Comparison of ENCODE assay signal across 10 cellular contexts in the genomic region with DNA sequence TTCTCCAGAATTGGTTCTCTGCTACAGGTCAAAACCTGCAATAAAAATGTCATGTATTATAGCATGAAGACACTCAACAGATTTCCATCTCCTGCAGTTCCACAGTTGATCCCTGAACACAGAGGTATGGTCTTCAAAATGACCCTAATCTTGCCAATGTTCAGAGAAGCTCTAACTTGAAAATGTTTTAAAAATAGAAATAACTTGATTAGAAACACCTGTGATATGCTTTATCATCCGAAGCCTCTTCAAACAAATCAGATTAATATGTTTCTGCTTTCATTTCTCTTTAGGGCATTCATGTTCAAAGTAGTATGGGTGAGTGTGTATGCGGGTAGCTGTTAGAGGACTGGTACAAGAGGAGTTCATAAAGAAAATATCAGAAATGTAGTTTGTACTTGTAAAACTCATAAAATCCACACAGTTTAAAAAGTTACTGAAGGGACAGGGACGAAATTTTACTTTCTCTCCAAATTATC.
DNase-seq lines count a peak whose midpoint lies in the region; ATAC-seq, FAIRE-seq and TF ChIP-seq lines count a peak whose summit lies in the region.
"Had no signal": no experiment of that assay in that cellular context is flagged by ENCODE, and none has a peak within 500 bp of the region (broad histone marks: within the 10 kb centered on the region; RNA-seq: fewer than 3 reads in every experiment).

No MANE protein-coding gene starts in this region.

- no peak overlapping the region for H3K9ac ChIP-seq in K562 (ENCODE audit: insufficient read depth in 1 of 2, low read depth in 2 of 2, low read length in 2 of 2)
- no peak overlapping the region for H3K9ac ChIP-seq in rectal smooth muscle tissue (ENCODE audit: low read length)

- ATAC-seq in K562 (peak; percentile 30), HG02973 (IDR thresholded peaks at IDR 0.05; ENCODE audit: unreplicated experiment) (no peak)

- H3K9me3 ChIP-seq in K562 (replicated peaks; ENCODE audit: control insufficient read depth, insufficient read depth, low read depth, low read length), result no peaks in the 10 kb centered on the region

- H3K4me3 ChIP-seq in K562, result no peak overlapping the region
- H3K4me3 ChIP-seq in rectal smooth muscle tissue (ENCODE audit: low read length), result no peak overlapping the region

- H3K79me2 ChIP-seq in K562 (ENCODE audit: control insufficient read depth, insufficient read depth, low read length), result peaks cover 100% of the 10 kb centered on the region

- CTCF ChIA-PET in K562 (lab: Yijun Ruan, JAX; ENCODE audit: low intra/inter-chr PET ratio), result no interaction called here

- POLR2A ChIA-PET in K562 (lab: Yijun Ruan, JAX), result interaction anchor here (0.6 to 1.1 kb wide), 2 partner anchors 9 to 86 kb away, joined by 3 to 4 read pairs; no protein-coding TSS in a partner anchor

- no peaks in the 10 kb centered on the region for H3K27me3 ChIP-seq in K562 (ENCODE audit: control insufficient read depth in 2 of 2, insufficient read depth in 2 of 2, low read length in 2 of 2)
- H3K27me3 ChIP-seq in rectal smooth muscle tissue (ENCODE audit: control insufficient read depth, insufficient read depth, low read length), result no peaks in the 10 kb centered on the region

- TF ChIP-seq EP300 in K562 (IDR thresholded peaks at IDR 0.05; ENCODE audit: low read length), result no peak

- FAIRE-seq in K562 (lab: Jason Lieb, UNC), result no peak

- no peak for TF ChIP-seq CTCF in K562 (IDR thresholded peaks at IDR 0.05 in 2 of 3, conservative IDR thresholded peaks at IDR 0.05 in 1 of 3; ENCODE audit: insufficient read depth in 2 of 3, low read depth in 1 of 3, low read length in 3 of 3)

- intact Hi-C loops in K562 (cut with micrococcal nuclease), result no loop called here

- no peak for TF ChIP-seq RAD21 in K562 (CRISPR knock-in tag; conservative IDR thresholded peaks at IDR 0.05 in 1 of 2, IDR thresholded peaks at IDR 0.05 in 1 of 2)

- no peak overlapping the region for H2AFZ ChIP-seq in K562 (ENCODE audit: low read depth, low read length)

- in situ Hi-C loops in K562 (cut with MboI), result no loop called here

- DNase-seq in DMS79 treated with DMSO at 0.1 percent for 48 hours (lab: John Stamatoyannopoulos, UW), result peak; percentile 29
- DNase-seq in DMS79 (lab: John Stamatoyannopoulos, UW), result no peak
- peak; percentile 66 for DNase-seq in NAMALWA (ENCODE audit: low spot score)
- DNase-seq in K562 (ENCODE audit: extremely low read depth in 1 of 4, low spot score in 3 of 4), result no peak
- no peak for DNase-seq in activated CD4-positive, CD25-positive, alpha-beta regulatory T cell (lab: John Stamatoyannopoulos, UW)
- DNase-seq in epidermal melanocyte (ENCODE audit: insufficient read length, low spot score), result no peak
- DNase-seq: NCI-H1417 treated with DMSO at 0.1 percent for 48 hours, trophoblast cell had no signal

- TF ChIP-seq POLR2A in K562 (conservative IDR thresholded peaks at IDR 0.05), result no peak

- no TSS peak for BruUV-seq in K562 (replicated peaks; lab: Mats Ljungman, UMichigan)

- 40% methylated on average over 3 of the region's 3 CpGs for WGBS in K562 (ENCODE audit: insufficient coverage, low coverage, missing lambda C conversion rate)

- H3K27ac ChIP-seq in K562 (ENCODE audit: extremely low read depth, low read depth, low read length), result no peak overlapping the region
- peak overlapping the region; percentile 3 for H3K27ac ChIP-seq in rectal smooth muscle tissue (ENCODE audit: low read depth, low read length)

- peaks cover 3% of the 10 kb centered on the region; the same call in 1 of the 2 replicates for H4K20me1 ChIP-seq in K562 (replicated peaks; ENCODE audit: control insufficient read depth, insufficient read depth, low read length)

- peaks cover 42% of the 10 kb centered on the region for H3K36me3 ChIP-seq in K562 (ENCODE audit: control insufficient read depth, insufficient read depth, low read length)
- H3K36me3 ChIP-seq in rectal smooth muscle tissue (ENCODE audit: control insufficient read depth, insufficient read depth, low read length), result no peaks in the 10 kb centered on the region

- no peak overlapping the region for H3K4me2 ChIP-seq in K562 (ENCODE audit: insufficient read depth, low read length)

- H3K9me1 ChIP-seq in K562 (ENCODE audit: control insufficient read depth, insufficient read depth, low read length), result no peaks in the 10 kb centered on the region

- H3K4me1 ChIP-seq in K562 (replicated peaks in 1 of 2; ENCODE audit: control insufficient read depth in 2 of 2, insufficient read depth in 2 of 2, low read length in 2 of 2) (peaks cover 0 to 2% of the 10 kb centered on the region in 2 experiments; a peak in 2 of 5 replicates), rectal smooth muscle tissue (ENCODE audit: control insufficient read depth, insufficient read depth, low read length) (peaks cover 3% of the 10 kb centered on the region)

TF ChIP-seq in K562, 482 proteins besides CTCF, POLR2A, EP300 and RAD21:
- TF ChIP-seq, protein P1, sequence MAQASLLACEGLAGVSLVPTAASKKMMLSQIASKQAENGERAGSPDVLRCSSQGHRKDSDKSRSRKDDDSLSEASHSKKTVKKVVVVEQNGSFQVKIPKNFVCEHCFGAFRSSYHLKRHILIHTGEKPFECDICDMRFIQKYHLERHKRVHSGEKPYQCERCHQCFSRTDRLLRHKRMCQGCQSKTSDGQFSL (CRISPR knock-in tag; IDR thresholded peaks at IDR 0.05), result no peak
- TF ChIP-seq, protein P1 (tag; IDR thresholded peaks at IDR 0.05), result no peak
- no peak for TF ChIP-seq ZBTB1 (CRISPR knock-in tag; IDR thresholded peaks at IDR 0.05; ENCODE audit: borderline replicate concordance, low read depth)
- TF ChIP-seq ILK (tag; IDR thresholded peaks at IDR 0.05; ENCODE audit: borderline replicate concordance, low read depth), result no peak
- no peak for TF ChIP-seq XRCC4 (IDR thresholded peaks at IDR 0.05; ENCODE audit: extremely low read depth, insufficient read depth, insufficient read length)
- TF ChIP-seq, protein P2, sequence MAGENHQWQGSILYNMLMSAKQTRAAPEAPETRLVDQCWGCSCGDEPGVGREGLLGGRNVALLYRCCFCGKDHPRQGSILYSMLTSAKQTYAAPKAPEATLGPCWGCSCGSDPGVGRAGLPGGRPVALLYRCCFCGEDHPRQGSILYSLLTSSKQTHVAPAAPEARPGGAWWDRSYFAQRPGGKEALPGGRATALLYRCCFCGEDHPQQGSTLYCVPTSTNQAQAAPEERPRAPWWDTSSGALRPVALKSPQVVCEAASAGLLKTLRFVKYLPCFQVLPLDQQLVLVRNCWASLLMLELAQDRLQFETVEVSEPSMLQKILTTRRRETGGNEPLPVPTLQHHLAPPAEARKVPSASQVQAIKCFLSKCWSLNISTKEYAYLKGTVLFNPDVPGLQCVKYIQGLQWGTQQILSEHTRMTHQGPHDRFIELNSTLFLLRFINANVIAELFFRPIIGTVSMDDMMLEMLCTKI (IDR thresholded peaks at IDR 0.05; ENCODE audit: partially characterized antibody), result no peak
- TF ChIP-seq HDAC3 (IDR thresholded peaks at IDR 0.05; ENCODE audit: borderline replicate concordance, partially characterized antibody), result no peak
- TF ChIP-seq ZNF174 (CRISPR knock-in tag; IDR thresholded peaks at IDR 0.05), result no peak
- TF ChIP-seq NCOA1 (IDR thresholded peaks at IDR 0.05; ENCODE audit: low read depth), result no peak
- no peak for TF ChIP-seq ARID2 (IDR thresholded peaks at IDR 0.05)
- no peak for TF ChIP-seq RNF2 (IDR thresholded peaks at IDR 0.05)
- no peak for TF ChIP-seq PCBP1 (IDR thresholded peaks at IDR 0.05; ENCODE audit: low read depth, low read length, poor library complexity, severe bottlenecking)
- TF ChIP-seq, protein P3, sequence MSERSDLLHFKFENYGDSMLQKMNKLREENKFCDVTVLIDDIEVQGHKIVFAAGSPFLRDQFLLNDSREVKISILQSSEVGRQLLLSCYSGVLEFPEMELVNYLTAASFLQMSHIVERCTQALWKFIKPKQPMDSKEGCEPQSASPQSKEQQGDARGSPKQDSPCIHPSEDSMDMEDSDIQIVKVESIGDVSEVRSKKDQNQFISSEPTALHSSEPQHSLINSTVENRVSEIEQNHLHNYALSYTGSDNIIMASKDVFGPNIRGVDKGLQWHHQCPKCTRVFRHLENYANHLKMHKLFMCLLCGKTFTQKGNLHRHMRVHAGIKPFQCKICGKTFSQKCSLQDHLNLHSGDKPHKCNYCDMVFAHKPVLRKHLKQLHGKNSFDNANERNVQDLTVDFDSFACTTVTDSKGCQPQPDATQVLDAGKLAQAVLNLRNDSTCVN (CRISPR knock-in tag; IDR thresholded peaks at IDR 0.05), result no peak

Comparison
In these comparisons a context has a peak if more than half of its experiments do, and no peak if none do; other contexts are left out.
1. DNase-seq: peak in DMS79 treated with DMSO at 0.1 percent for 48 hours (single experiment) and NAMALWA (single experiment); none in DMS79 (single experiment), K562 (0 of 4), activated CD4-positive, CD25-positive, alpha-beta regulatory T cell (0 of 4) and epidermal melanocyte (single experiment).